Comparison of ENCODE assay signal across 10 cellular contexts in the genomic region with DNA sequence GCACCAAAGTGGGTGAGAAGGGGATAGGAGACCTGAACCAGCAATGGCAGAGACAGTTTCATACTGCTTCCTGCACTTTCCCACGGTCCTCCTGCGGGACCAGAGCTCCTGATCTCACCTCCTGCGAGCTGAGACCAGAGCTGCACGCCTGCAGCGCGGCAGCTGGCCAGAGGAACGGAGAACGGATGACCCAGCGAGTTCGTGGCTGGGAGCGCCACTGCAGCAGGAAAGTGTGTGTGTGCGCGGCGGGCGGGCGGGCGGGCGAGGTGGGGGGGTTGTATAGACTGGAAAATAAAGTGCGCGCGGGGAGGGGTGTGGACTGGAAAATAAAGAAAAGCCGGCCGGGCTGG. TPM values are rescaled to one million over a fixed set of nuclear protein-coding genes. Genes with fewer than 3 reads are reported as not detected.
A peak's percentile ranks its signal among the peaks of the same experiment; 100 is the strongest.
DNase-seq lines count a peak whose midpoint lies in the region; ATAC-seq and TF ChIP-seq lines count a peak whose summit lies in the region.
"Had no signal": no experiment of that assay in that cellular context is flagged by ENCODE, and none has a peak within 500 bp of the region (broad histone marks: within the 10 kb centered on the region; RNA-seq: fewer than 3 reads in every experiment).

No MANE protein-coding gene starts in this region.

- H3K4ac ChIP-seq in neuronal stem cell (ENCODE audit: low read length) = no peak overlapping the region

- peaks cover 0 to 62% (median 20%) of the 10 kb centered on the region in 3 experiments for H3K27me3 ChIP-seq in neuronal stem cell (ENCODE audit: control insufficient read depth in 3 of 3, insufficient read depth in 3 of 3, low read depth in 1 of 3, low read length in 3 of 3)

- no peak overlapping the region for H3K14ac ChIP-seq in neuronal stem cell (ENCODE audit: low read length)

- H3K23ac ChIP-seq in neuronal stem cell (ENCODE audit: low read depth, low read length, poor library complexity) = no peak overlapping the region

- no peak overlapping the region for H4K8ac ChIP-seq in neuronal stem cell (ENCODE audit: low read depth, low read length)

- in situ Hi-C loops in GM13976 (cut with MboI; ENCODE audit: low sequenced_read_pairs, unreplicated experiment) = no loop called here

- no peak overlapping the region for H4K91ac ChIP-seq in neuronal stem cell (ENCODE audit: low read depth, low read length, poor library complexity)

- H3K4me3 ChIP-seq in fibroblast of mammary gland (ENCODE audit: control insufficient read depth, low read depth, low read length) (peak overlapping the region; percentile 17), neuronal stem cell (ENCODE audit: low read length in 2 of 2) (peak overlapping the region in 1 of 2 donors; percentile 46)
- H3K4me3 ChIP-seq: PC-9 had no signal

- H3K27me3 Mint-ChIP-seq in activated naive CD4-positive, alpha-beta T cell treated with anti-CD3 and anti-CD28 coated beads for 36 hours (ENCODE audit: low read depth) = peaks cover 21% of the 10 kb centered on the region

- no peak for ATAC-seq in HG02970 (IDR thresholded peaks at IDR 0.05; ENCODE audit: low FRiP score, unreplicated experiment)

- intact Hi-C loops in activated naive CD4-positive, alpha-beta T cell treated with anti-CD3 and anti-CD28 coated beads for 36 hours (cut with micrococcal nuclease) = no loop called here

- H3K27ac ChIP-seq in neuronal stem cell (replicated peaks; ENCODE audit: low read length) = no peak overlapping the region
- H3K27ac ChIP-seq: PC-9 had no signal

- H3K36me3 ChIP-seq in neuronal stem cell (replicated peaks in 1 of 2; ENCODE audit: control insufficient read depth in 2 of 2, insufficient read depth in 2 of 2, low read length in 2 of 2) = no peaks in the 10 kb centered on the region

- H2BK120ac ChIP-seq in neuronal stem cell (ENCODE audit: low read depth, low read length) = no peak overlapping the region

- H2AK5ac ChIP-seq in neuronal stem cell (ENCODE audit: low read depth, low read length) = no peak overlapping the region

- peak overlapping the region; percentile 90 for H2AFZ ChIP-seq in neuronal stem cell (ENCODE audit: low read length)
- H2AFZ ChIP-seq: PC-9 had no signal

- H3K4me3 Mint-ChIP-seq in activated naive CD4-positive, alpha-beta T cell treated with anti-CD3 and anti-CD28 coated beads for 36 hours = no peak overlapping the region

- H2BK12ac ChIP-seq in neuronal stem cell (ENCODE audit: low read length) = no peak overlapping the region

- H3K4me1 ChIP-seq in neuronal stem cell (ENCODE audit: control insufficient read depth in 2 of 2, insufficient read depth in 1 of 2, low read depth in 1 of 2, low read length in 2 of 2) = peaks cover 2% of the 10 kb centered on the region in 2 donors

- H3K27ac Mint-ChIP-seq in activated naive CD4-positive, alpha-beta T cell treated with anti-CD3 and anti-CD28 coated beads for 36 hours = no peak overlapping the region

- no peak overlapping the region for H2BK5ac ChIP-seq in neuronal stem cell (ENCODE audit: low read length)

- WGBS in neuronal stem cell (ENCODE audit: extremely low coverage in 2 of 2, insufficient read length in 2 of 2, insufficient replicate concordance in 1 of 2), 2 donors = no CpG with 5 or more reads among the region's 23 CpGs

- no peaks in the 10 kb centered on the region for H3K79me1 ChIP-seq in neuronal stem cell (ENCODE audit: low read depth, low read length)

- H3K4me1 Mint-ChIP-seq in activated naive CD4-positive, alpha-beta T cell treated with anti-CD3 and anti-CD28 coated beads for 36 hours (ENCODE audit: low read depth) = no peaks in the 10 kb centered on the region

- no peaks in the 10 kb centered on the region for H3K9me3 ChIP-seq in neuronal stem cell (replicated peaks in 1 of 2; ENCODE audit: control insufficient read depth in 2 of 2, insufficient read depth in 1 of 2, low read depth in 1 of 2, low read length in 2 of 2)

- no peak overlapping the region for H2BK15ac ChIP-seq in neuronal stem cell (ENCODE audit: low read length)

- no peak overlapping the region for H3K18ac ChIP-seq in neuronal stem cell (ENCODE audit: low read length)

- H3K9ac ChIP-seq in neuronal stem cell (ENCODE audit: low read depth, low read length, poor library complexity) = no peak overlapping the region

- TF ChIP-seq CTCF in fibroblast of mammary gland (conservative IDR thresholded peaks at IDR 0.05; ENCODE audit: control insufficient read depth, insufficient read depth, low read depth, low read length) (no peak), GM13976 (IDR thresholded peaks at IDR 0.05; ENCODE audit: borderline replicate concordance, control extremely low read depth, extremely low read depth, insufficient read depth, missing control alignments) (no peak)

- DNase-seq in DMS53 (lab: John Stamatoyannopoulos, UW) (peak; percentile 64), LHCN-M2 (ENCODE audit: low read depth) (peak; percentile 7), fibroblast of mammary gland (ENCODE audit: low read depth) (peak; percentile 5), neuronal stem cell (ENCODE audit: low spot score) (no peak), GM13976 (ENCODE audit: low spot score) (no peak), RKO (ENCODE audit: low spot score) (no peak)
- no peak for DNase-seq in activated naive CD4-positive, alpha-beta T cell treated with anti-CD3 and anti-CD28 coated beads for 36 hours
- DNase-seq: amygdala, PC-9 had no signal

- H3K36me3 Mint-ChIP-seq in activated naive CD4-positive, alpha-beta T cell treated with anti-CD3 and anti-CD28 coated beads for 36 hours (ENCODE audit: low read depth) = peaks cover 2% of the 10 kb centered on the region

- peak overlapping the region; percentile 77 for H3K4me2 ChIP-seq in neuronal stem cell (ENCODE audit: insufficient read depth, low read length, poor library complexity, severe bottlenecking)
- H3K4me2 ChIP-seq: PC-9 had no signal

- CTCF ChIA-PET in activated naive CD4-positive, alpha-beta T cell treated with anti-CD3 and anti-CD28 coated beads for 36 hours (lab: Charles Lee) = no interaction called here

- H3K9me3 Mint-ChIP-seq in activated naive CD4-positive, alpha-beta T cell treated with anti-CD3 and anti-CD28 coated beads for 36 hours = no peaks in the 10 kb centered on the region

RNA-seq across cellular contexts. Expression of gene MCF2, which starts 16.5 kb away (rescaled TPM):
- total RNA-seq in LHCN-M2 (2014; rRNA removed) = 1.9 and 3.2 TPM in 2 replicates
- 0.69 TPM for polyA plus RNA-seq in LHCN-M2 (2012)
- polyA plus RNA-seq in neuronal stem cell (2013, experiment 1 of 2) = 0.08 TPM
- polyA plus RNA-seq in neuronal stem cell (2013, experiment 2 of 2) = 0.08 TPM
- under 1 TPM; 0.07 to 0.10 TPM for total RNA-seq in activated naive CD4-positive, alpha-beta T cell treated with anti-CD3 and anti-CD28 coated beads for 36 hours
- total RNA-seq: PC-9 had no signal

Comparison
In these comparisons a context has a peak if more than half of its experiments do, and no peak if none do; other contexts are left out.
1. DNase-seq: peak in DMS53 (single experiment), LHCN-M2 (single experiment) and fibroblast of mammary gland (single experiment); none in neuronal stem cell (single experiment), GM13976 (single experiment), RKO (single experiment) and activated naive CD4-positive, alpha-beta T cell treated with anti-CD3 and anti-CD28 coated beads for 36 hours (single experiment).